Comparison of ENCODE assay signal across 8 cellular contexts in genomic region chr7:121138262-121138933, GRCh38.
DNase-seq lines count a peak whose midpoint lies in the region; ATAC-seq lines count a peak whose summit lies in the region.

No MANE protein-coding gene starts in this region.

- H3K4me3 ChIP-seq in BLaER1 treated with 17β-estradiol and CSF1 and Interleukin-3, amounts not matched to agents 10 nM and 100 nM = 0 out of 20 replicates have a peak overlapping the region, but pooled peaks of 1 of the 10 experiments have one; percentile 7
- peak overlapping the region; percentile 6 for H3K4me3 ChIP-seq in mononuclear cell (ENCODE audit: low read length)

- H3K4me2 ChIP-seq in BLaER1 treated with 17β-estradiol and CSF1 and Interleukin-3, amounts not matched to agents 10 nM and 100 nM = peak overlapping the region; percentile 22 to 72 (median 43)

- H3K36me3 ChIP-seq in BLaER1 treated with 17β-estradiol and CSF1 and Interleukin-3, amounts not matched to agents 10 nM and 100 nM = no peaks in the 10 kb centered on the region

- 0 out of 22 replicates have a peak overlapping the region, but pooled peaks of 1 of the 11 experiments have one; percentile 8 for H3K9ac ChIP-seq in BLaER1 treated with 17β-estradiol and CSF1 and Interleukin-3, amounts not matched to agents 10 nM and 100 nM

- peak overlapping the region in 4 of 11 experiments; percentile 5 to 39 (median 12); a peak in 4 of 22 replicates for H3K27ac ChIP-seq in BLaER1 treated with 17β-estradiol and CSF1 and Interleukin-3, amounts not matched to agents 10 nM and 100 nM

- H3K4me1 ChIP-seq in BLaER1 treated with 17β-estradiol and CSF1 and Interleukin-3, amounts not matched to agents 10 nM and 100 nM = peaks cover 6 to 16% (median 9%) of the 10 kb centered on the region in 10 experiments; a peak in 17 of 20 replicates
- no peaks in the 10 kb centered on the region for H3K4me1 ChIP-seq in mononuclear cell (ENCODE audit: insufficient read depth, low read length)

- no peaks in the 10 kb centered on the region for H3K27me3 ChIP-seq in BLaER1 treated with 17β-estradiol and CSF1 and Interleukin-3, amounts not matched to agents 10 nM and 100 nM
- H3K27me3 ChIP-seq in mononuclear cell (ENCODE audit: insufficient read depth, low read length) = no peaks in the 10 kb centered on the region

- DNase-seq in NCI-H510A treated with DMSO at 0.1 percent for 48 hours (lab: John Stamatoyannopoulos, UW) (peak; percentile 90), SIG-M5 treated with dmso at 0.1 percent for 504 hours (lab: John Stamatoyannopoulos, UW; ENCODE audit: unreplicated experiment) (no peak), AG08396 (ENCODE audit: low spot score) (no peak), ecto neural progenitor cell (ENCODE audit: low spot score) (no peak)

- H4K20me1 ChIP-seq in BLaER1 treated with 17β-estradiol and CSF1 and Interleukin-3, amounts not matched to agents 10 nM and 100 nM = no peaks in the 10 kb centered on the region

- H3K9me3 ChIP-seq in BLaER1 treated with 17β-estradiol and CSF1 and Interleukin-3, amounts not matched to agents 10 nM and 100 nM (replicated peaks in 1 of 11) = no peaks in the 10 kb centered on the region
- H3K9me3 ChIP-seq in mononuclear cell (ENCODE audit: low read depth, low read length) = no peaks in the 10 kb centered on the region

- ATAC-seq in GM19023 (IDR thresholded peaks at IDR 0.05; ENCODE audit: unreplicated experiment) (peak; percentile 100), HG03066 (IDR thresholded peaks at IDR 0.05; ENCODE audit: low read depth, unreplicated experiment) (peak; percentile 100)
